ENCODE assay signal across 11 cellular contexts in genomic region chr1:151003175-151003574, GRCh38. TPM values are rescaled to one million over a fixed set of nuclear protein-coding genes. Genes with fewer than 3 reads are reported as not detected.
DNase-seq lines count a peak whose midpoint lies in the region; TF ChIP-seq lines count a peak whose summit lies in the region.
"Had no signal": no experiment of that assay in that cellular context is flagged by ENCODE, and none has a peak within 500 bp of the region (broad histone marks: within the 10 kb centered on the region; RNA-seq: fewer than 3 reads in every experiment).

No MANE protein-coding gene starts in this region.

- H3K27me3 ChIP-seq in layer of hippocampus (ENCODE audit: control insufficient read depth, insufficient read depth, low read length) = no peaks in the 10 kb centered on the region
- H3K27me3 ChIP-seq in thymus (ENCODE audit: control insufficient read depth, insufficient read depth) = no peaks in the 10 kb centered on the region
- no peaks in the 10 kb centered on the region for H3K27me3 ChIP-seq in HAP-1 (ENCODE audit: low read depth)
- H3K27me3 ChIP-seq in transverse colon = no peaks in the 10 kb centered on the region

- no peaks in the 10 kb centered on the region for H3K9me3 ChIP-seq in thymus (ENCODE audit: control insufficient read depth)
- no peaks in the 10 kb centered on the region for H3K9me3 ChIP-seq in HAP-1
- H3K9me3 ChIP-seq in transverse colon = no peaks in the 10 kb centered on the region

- no peaks in the 10 kb centered on the region for H3K36me3 ChIP-seq in thymus (ENCODE audit: control insufficient read depth, insufficient read depth)
- H3K36me3 ChIP-seq in HAP-1 (replicated peaks) = no peaks in the 10 kb centered on the region; the same call in 1 of the 2 replicates
- H3K36me3 ChIP-seq in transverse colon = peaks cover 0 to 23% (median 4%) of the 10 kb centered on the region in 4 donors

- in situ Hi-C loops in HAP-1 (cut with MboI; ENCODE audit: low sequenced_read_pairs) = no loop called here
- in situ Hi-C loops in transverse colon (cut with MboI; ENCODE audit: low pct_ligation_motif_present in 1 of 4, low pct_unique_long_range_greater_than_20kb in 1 of 4, low sequenced_read_pairs in 3 of 4) = no loop called here

- H3K4me3 ChIP-seq in thymus (ENCODE audit: low read length) (no peak overlapping the region), HAP-1 (no peak overlapping the region), transverse colon (peak overlapping the region in 1 of 4 donors; percentile 7)

- H3K27ac ChIP-seq in layer of hippocampus (ENCODE audit: low read depth, low read length) = peak overlapping the region; percentile 52
- peak overlapping the region; percentile 21 for H3K27ac ChIP-seq in thymus (ENCODE audit: low read depth)
- peak overlapping the region in 1 of 4 donors; percentile 20 for H3K27ac ChIP-seq in transverse colon

- H3K36me3 Mint-ChIP-seq in activated naive CD4-positive, alpha-beta T cell treated with anti-CD3 and anti-CD28 coated beads, Interleukin-2, amount 50 U/mL, for 24 hours = peaks cover 3% of the 10 kb centered on the region
- peaks cover 21% of the 10 kb centered on the region for H3K36me3 Mint-ChIP-seq in T-helper 1 cell treated with Interleukin-12 subunit alpha and Interleukin-12 subunit beta and Interleukin-4 antibody, amounts not matched to agents 30 μg/mL and 1 μg/mL, for 36 hours (ENCODE audit: low read depth)

- H3K9me3 Mint-ChIP-seq in activated naive CD4-positive, alpha-beta T cell treated with anti-CD3 and anti-CD28 coated beads, Interleukin-2, amount 50 U/mL, for 24 hours = no peaks in the 10 kb centered on the region
- H3K9me3 Mint-ChIP-seq in T-helper 1 cell treated with Interleukin-12 subunit alpha and Interleukin-12 subunit beta and Interleukin-4 antibody, amounts not matched to agents 30 μg/mL and 1 μg/mL, for 36 hours = no peaks in the 10 kb centered on the region

- peaks cover 37% of the 10 kb centered on the region for H3K4me1 ChIP-seq in thymus (ENCODE audit: control insufficient read depth, insufficient read depth, low read length)
- H3K4me1 ChIP-seq in HAP-1 = peaks cover 16% of the 10 kb centered on the region
- peaks cover 29 to 49% (median 37%) of the 10 kb centered on the region in 4 donors for H3K4me1 ChIP-seq in transverse colon

- intact Hi-C loops in transverse colon (cut with DNase I; ENCODE audit: low total_unique reads) = no loop called here

- TF ChIP-seq CTCF in transverse colon (IDR thresholded peaks at IDR 0.05) = no peak

- H3K27me3 Mint-ChIP-seq in activated naive CD4-positive, alpha-beta T cell treated with anti-CD3 and anti-CD28 coated beads, Interleukin-2, amount 50 U/mL, for 24 hours = no peaks in the 10 kb centered on the region
- no peaks in the 10 kb centered on the region for H3K27me3 Mint-ChIP-seq in T-helper 1 cell treated with Interleukin-12 subunit alpha and Interleukin-12 subunit beta and Interleukin-4 antibody, amounts not matched to agents 30 μg/mL and 1 μg/mL, for 36 hours (ENCODE audit: low read depth)

- no peak for TF ChIP-seq EP300 in transverse colon (IDR thresholded peaks at IDR 0.05; ENCODE audit: low read depth)

- peak overlapping the region; percentile 78 for H3K4me3 Mint-ChIP-seq in activated naive CD4-positive, alpha-beta T cell treated with anti-CD3 and anti-CD28 coated beads, Interleukin-2, amount 50 U/mL, for 24 hours
- peak overlapping the region; percentile 57 for H3K4me3 Mint-ChIP-seq in T-helper 1 cell treated with Interleukin-12 subunit alpha and Interleukin-12 subunit beta and Interleukin-4 antibody, amounts not matched to agents 30 μg/mL and 1 μg/mL, for 36 hours

- DNase-seq in activated naive CD4-positive, alpha-beta T cell (lab: John Stamatoyannopoulos, UW) = no peak
- DNase-seq in HAP-1 (ENCODE audit: low spot score in 2 of 2) (no peak), transverse colon (no peak), 8988T (no peak)
- DNase-seq: left colon; NCI-H2081; stimulated activated CD8-positive, alpha-beta memory T cell treated with anti-CD3 and anti-CD28 coated beads, Interleukin-4, amount 100 ng/mL, for 48 hours had no signal

- TF ChIP-seq POLR2A in transverse colon (IDR thresholded peaks at IDR 0.05) = no peak

- H3K4me1 Mint-ChIP-seq in activated naive CD4-positive, alpha-beta T cell treated with anti-CD3 and anti-CD28 coated beads, Interleukin-2, amount 50 U/mL, for 24 hours = peaks cover 73% of the 10 kb centered on the region
- peaks cover 59% of the 10 kb centered on the region for H3K4me1 Mint-ChIP-seq in T-helper 1 cell treated with Interleukin-12 subunit alpha and Interleukin-12 subunit beta and Interleukin-4 antibody, amounts not matched to agents 30 μg/mL and 1 μg/mL, for 36 hours (ENCODE audit: low read depth)

- H3K27ac Mint-ChIP-seq in activated naive CD4-positive, alpha-beta T cell treated with anti-CD3 and anti-CD28 coated beads, Interleukin-2, amount 50 U/mL, for 24 hours = peak overlapping the region; percentile 99
- peak overlapping the region; percentile 66 for H3K27ac Mint-ChIP-seq in T-helper 1 cell treated with Interleukin-12 subunit alpha and Interleukin-12 subunit beta and Interleukin-4 antibody, amounts not matched to agents 30 μg/mL and 1 μg/mL, for 36 hours

RNA-seq across cellular contexts. Expression of gene MINDY1, which starts 3.5 kb away (rescaled TPM):
- 4.8 TPM for polyA plus RNA-seq in thymus
- 10 to 100 TPM; 27.7 to 66.2 (median 54.8) TPM for total RNA-seq in transverse colon

RNA-seq across cellular contexts. Expression of gene PRUNE1, which starts 5.1 kb away (rescaled TPM):
- 16.7 TPM for polyA plus RNA-seq in thymus
- total RNA-seq in transverse colon = 10 to 100 TPM in 3 of 4 donors, 1 to 10 TPM in 1; 9.0 to 80.4 (median 26.8) TPM

RNA-seq across cellular contexts. Expression of gene ANXA9, which starts 21.1 kb away (rescaled TPM):
- 2.1 TPM for polyA plus RNA-seq in thymus
- total RNA-seq in transverse colon = under 1 TPM in 1 of 4 donors, not detected in 3; 0.32 TPM
- total RNA-seq: left colon had no signal

RNA-seq across cellular contexts. Expression of gene CERS2, which starts 28.5 kb away (rescaled TPM):
- polyA plus RNA-seq in thymus = 76.3 TPM
- total RNA-seq in transverse colon = 100 to 1,000 TPM in 2 of 4 donors, 10 to 100 TPM in 2; 35.2 to 142 (median 101) TPM

RNA-seq across cellular contexts. Expression of gene BNIPL, which starts 33.2 kb away (rescaled TPM):
- polyA plus RNA-seq in thymus = 6.2 TPM
- 1 to 10 TPM in 2 of 4 donors, under 1 TPM in 1, not detected in 1; 0.68 to 10.0 (median 2.5) TPM for total RNA-seq in transverse colon
